8 cellular contexts compared by ENCODE assay signal in the genomic region with DNA sequence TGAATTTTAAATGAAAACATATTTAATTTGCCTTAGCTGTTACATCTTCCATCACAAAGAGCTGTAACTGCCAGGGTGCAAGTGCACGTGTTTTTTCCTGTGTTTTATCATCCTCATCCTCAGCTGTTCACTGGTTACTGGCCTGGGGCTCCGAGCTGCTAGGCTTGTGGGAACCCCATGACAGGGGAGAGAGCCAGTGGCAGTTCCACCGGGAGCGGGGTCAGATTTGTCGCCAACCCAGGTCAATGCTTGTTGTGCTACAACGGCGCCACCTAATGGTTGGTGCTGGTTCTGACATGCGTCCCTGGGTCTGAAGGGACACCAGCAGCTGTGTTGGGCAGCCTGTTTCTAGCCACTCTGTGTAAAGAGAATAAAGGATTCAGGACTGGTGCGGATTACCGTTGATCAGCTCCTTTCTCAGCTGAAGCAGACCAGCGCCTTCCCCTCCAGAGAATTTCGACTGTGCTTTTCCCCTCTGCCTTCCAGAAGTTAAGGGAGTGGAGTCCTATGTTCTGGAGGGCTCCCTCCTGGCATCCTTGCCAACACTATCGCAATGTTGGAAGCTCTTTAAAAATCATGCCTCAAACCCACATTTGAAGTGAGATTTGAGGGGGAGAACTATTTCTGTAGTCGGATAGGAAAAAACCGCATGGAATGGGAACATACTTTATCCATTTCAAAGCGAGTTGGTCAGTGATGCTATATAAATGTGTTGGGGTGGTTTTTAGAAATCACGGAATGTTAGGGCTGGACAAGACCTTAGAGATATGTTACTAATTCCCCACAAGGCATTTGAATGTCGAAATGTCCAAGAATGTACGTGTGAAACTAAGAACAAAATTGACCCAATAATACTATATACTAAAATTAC. TPM values are rescaled to one million over a fixed set of nuclear protein-coding genes. Genes with fewer than 3 reads are reported as not detected.
DNase-seq lines count a peak whose midpoint lies in the region; ATAC-seq, FAIRE-seq and TF ChIP-seq lines count a peak whose summit lies in the region.

No MANE protein-coding gene starts in this region.

- TF ChIP-seq POLR2A in endothelial cell of umbilical vein (IDR thresholded peaks at IDR 0.05; ENCODE audit: low read depth, low read length): no peak

- peaks cover 4% of the 10 kb centered on the region for H3K4me1 ChIP-seq in CD8-positive, alpha-beta memory T cell (ENCODE audit: insufficient read depth, low read length)
- H3K4me1 ChIP-seq in endothelial cell of umbilical vein (ENCODE audit: control insufficient read depth, extremely low read depth, insufficient read depth, low read length) (no peaks in the 10 kb centered on the region), mucosa of rectum (ENCODE audit: control insufficient read depth in 2 of 2, insufficient read depth in 2 of 2, low read length in 2 of 2) (peaks cover 3 to 5% of the 10 kb centered on the region in 2 donors)

- CTCF ChIA-PET in CD8-positive, alpha-beta memory T cell (lab: Charles Lee): interaction anchor here (0.6 to 4.1 kb wide), 69 partner anchors 9 to 873 kb away, joined by 3 to 57 read pairs (median 4); no protein-coding TSS in a partner anchor
- CTCF ChIA-PET in endothelial cell of umbilical vein (lab: Charles Lee): interaction anchor here (0.6 to 7.3 kb wide), 65 partner anchors 9 to 854 kb away, joined by 3 to 204 read pairs (median 5); partner anchors contain the start of gene TAB2

- no TSS peak for BruUV-seq in endothelial cell of umbilical vein (replicated peaks; lab: Mats Ljungman, UMichigan)

- peak; percentile 91 for TF ChIP-seq CTCF in endothelial cell of umbilical vein (IDR thresholded peaks at IDR 0.05; ENCODE audit: extremely low read depth in 1 of 2, insufficient read depth in 1 of 2, low read depth in 1 of 2, low read length in 2 of 2)

- H3K27ac ChIP-seq in CD8-positive, alpha-beta memory T cell (ENCODE audit: low read depth, low read length): no peak overlapping the region
- no peak overlapping the region for H3K27ac ChIP-seq in endothelial cell of umbilical vein (ENCODE audit: insufficient read depth, low read depth, low read length)
- no peak overlapping the region for H3K27ac ChIP-seq in mucosa of rectum (ENCODE audit: low read depth in 2 of 2, low read length in 2 of 2)

- no peaks in the 10 kb centered on the region for H4K20me1 ChIP-seq in endothelial cell of umbilical vein (replicated peaks; ENCODE audit: control insufficient read depth, extremely low read depth, insufficient read depth, low read length)

- peak overlapping the region in 1 of 8 donors; percentile 65 for H3K27ac Mint-ChIP-seq in CD8-positive, alpha-beta memory T cell

- H3K9me3 Mint-ChIP-seq in CD8-positive, alpha-beta memory T cell: no peaks in the 10 kb centered on the region

- H3K79me2 ChIP-seq in endothelial cell of umbilical vein (ENCODE audit: control insufficient read depth, insufficient read depth, low read length): no peaks in the 10 kb centered on the region

- no peaks in the 10 kb centered on the region for H3K36me3 ChIP-seq in CD8-positive, alpha-beta memory T cell (ENCODE audit: insufficient read depth, low read length)
- H3K36me3 ChIP-seq in endothelial cell of umbilical vein (ENCODE audit: control insufficient read depth in 2 of 2, extremely low read depth in 1 of 2, insufficient read depth in 2 of 2, low read length in 2 of 2) (no peaks in the 10 kb centered on the region), mucosa of rectum (ENCODE audit: control insufficient read depth in 2 of 2, insufficient read depth in 2 of 2, low read length in 2 of 2) (no peaks in the 10 kb centered on the region)

- ATAC-seq in GM19438 (IDR thresholded peaks at IDR 0.05; ENCODE audit: low read depth, unreplicated experiment): peak; percentile 87

- H3K9ac ChIP-seq in endothelial cell of umbilical vein (replicated peaks; ENCODE audit: extremely low read depth, insufficient read depth, low read length) (no peak overlapping the region), mucosa of rectum (ENCODE audit: low read depth in 1 of 2, low read length in 2 of 2) (no peak overlapping the region)

- no peaks in the 10 kb centered on the region for H3K36me3 Mint-ChIP-seq in CD8-positive, alpha-beta memory T cell

- peaks cover 3 to 8% (median 8%) of the 10 kb centered on the region in 3 donors for H3K4me1 Mint-ChIP-seq in CD8-positive, alpha-beta memory T cell

- DNase-seq in CD8-positive, alpha-beta memory T cell: peak; percentile 71 to 89 (median 81)
- DNase-seq in HS-5 (ENCODE audit: low read depth) (peak; percentile 47), NOMO-1 treated with DMSO at 0.1 percent for 48 hours (lab: John Stamatoyannopoulos, UW; ENCODE audit: unreplicated experiment) (peak; percentile 78), endothelial cell of umbilical vein (ENCODE audit: low read depth, low spot score) (peak; percentile 70)
- DNase-seq in activated CD8-positive, alpha-beta memory T cell treated with anti-CD3 and anti-CD28 coated beads for 4 hours (ENCODE audit: low read depth in 2 of 2): peak; percentile 78 to 80
- DNase-seq in stimulated activated CD8-positive, alpha-beta memory T cell treated with anti-CD3 and anti-CD28 coated beads, Interleukin-4, amount 100 ng/mL, for 4 hours (ENCODE audit: low read depth in 2 of 2, low spot score in 1 of 2): peak; percentile 75 to 95

- H3K9me1 ChIP-seq in endothelial cell of umbilical vein (replicated peaks; ENCODE audit: control insufficient read depth, extremely low read depth, insufficient read depth, low read length): no peaks in the 10 kb centered on the region

- intact Hi-C loops in endothelial cell of umbilical vein (cut with micrococcal nuclease): loop anchor here (1.0 to 2.0 kb wide), 5 partner anchors 85 to 403 kb away; partner anchors contain the start of gene TAB2

- peak; percentile 94 for FAIRE-seq in endothelial cell of umbilical vein (lab: Jason Lieb, UNC)

- H3K4me3 Mint-ChIP-seq in CD8-positive, alpha-beta memory T cell: peak overlapping the region in 6 of 7 donors; percentile 19 to 82 (median 73)

- dilution Hi-C loops in endothelial cell of umbilical vein (cut with MboI; ENCODE audit: extremely low pct_ligation_motif_present, low sequenced_read_pairs): no loop called here

- H3K27me3 ChIP-seq in CD8-positive, alpha-beta memory T cell (ENCODE audit: insufficient read depth, low read length, poor library complexity, severe bottlenecking): no peaks in the 10 kb centered on the region
- H3K27me3 ChIP-seq in endothelial cell of umbilical vein (ENCODE audit: control insufficient read depth in 2 of 2, insufficient read depth in 2 of 2, low read length in 2 of 2) (no peaks in the 10 kb centered on the region), mucosa of rectum (ENCODE audit: control insufficient read depth in 2 of 2, insufficient read depth in 2 of 2, low read length in 2 of 2) (no peaks in the 10 kb centered on the region)

- no peak overlapping the region for H3K4me2 ChIP-seq in endothelial cell of umbilical vein (ENCODE audit: insufficient read depth, low read length)

- no peak overlapping the region for H2AFZ ChIP-seq in endothelial cell of umbilical vein (ENCODE audit: low read depth, low read length)

- H3K4me3 ChIP-seq in CD8-positive, alpha-beta memory T cell (ENCODE audit: low read length): no peak overlapping the region
- H3K4me3 ChIP-seq in endothelial cell of umbilical vein (replicated peaks in 1 of 3; ENCODE audit: insufficient read depth in 1 of 3, low read depth in 1 of 3, low read length in 3 of 3) (no peak overlapping the region), mucosa of rectum (ENCODE audit: low read length in 2 of 2) (peak overlapping the region; percentile 25 to 35)

- no peaks in the 10 kb centered on the region for H3K9me3 ChIP-seq in CD8-positive, alpha-beta memory T cell (ENCODE audit: low read length)
- no peaks in the 10 kb centered on the region for H3K9me3 ChIP-seq in endothelial cell of umbilical vein (replicated peaks; ENCODE audit: control insufficient read depth, insufficient read depth, low read length)
- H3K9me3 ChIP-seq in mucosa of rectum (ENCODE audit: control insufficient read depth in 2 of 2, low read length in 2 of 2): no peaks in the 10 kb centered on the region

- POLR2A ChIA-PET in CD8-positive, alpha-beta memory T cell (lab: Charles Lee): interaction anchor here (0.5 to 1.3 kb wide), 4 partner anchors 17 to 403 kb away, joined by 3 to 5 read pairs (median 4); no protein-coding TSS in a partner anchor
- POLR2A ChIA-PET in endothelial cell of umbilical vein (lab: Charles Lee): no interaction called here

- H3K27me3 Mint-ChIP-seq in CD8-positive, alpha-beta memory T cell: peaks cover 0 to 1% of the 10 kb centered on the region in 2 donors

TF ChIP-seq in endothelial cell of umbilical vein, 7 proteins besides CTCF, POLR2A, EP300 and RAD21 (continues in another document):
- TF ChIP-seq MAX (IDR thresholded peaks at IDR 0.05; ENCODE audit: insufficient read depth, insufficient read length): no peak
- no peak for TF ChIP-seq GATA2 (IDR thresholded peaks at IDR 0.05; ENCODE audit: insufficient read depth, insufficient read length, low read depth, low read length)
- no peak for TF ChIP-seq MYC (IDR thresholded peaks at IDR 0.05; ENCODE audit: low read depth, low read length)

RNA-seq across cellular contexts. Expression of gene SUMO4, which starts 32.1 kb away (rescaled TPM):
- 1 to 10 TPM; 3.7 to 3.9 TPM for total RNA-seq in CD8-positive, alpha-beta memory T cell
- polyA plus RNA-seq in CD8-positive, alpha-beta memory T cell: 0.48 TPM
- 2.6 and 3.1 TPM in 2 replicates for total RNA-seq in endothelial cell of umbilical vein
- 0.08 and 0.10 TPM in 2 replicates for polyA plus RNA-seq in endothelial cell of umbilical vein
- 0.08 and 0.10 TPM in 2 replicates for polyA plus RNA-seq in endothelial cell of umbilical vein (2011; cell fraction: cytosol; rRNA removed)
- polyA plus RNA-seq in endothelial cell of umbilical vein (2011; cell fraction: nucleus; rRNA removed): 1.8 and 2.6 TPM in 2 replicates
- polyA plus RNA-seq in endothelial cell of umbilical vein (2012): not detected in 2 replicates
- polyA minus RNA-seq in endothelial cell of umbilical vein: 5.0 and 5.3 TPM in 2 replicates
- not detected for polyA minus RNA-seq in endothelial cell of umbilical vein (2011; cell fraction: cytosol; rRNA and poly(A)+ RNA removed)
- 11.5 and 12.3 TPM in 2 replicates for polyA minus RNA-seq in endothelial cell of umbilical vein (2011; cell fraction: nucleus; rRNA and poly(A)+ RNA removed)

RNA-seq across cellular contexts. Expression of gene ZC3H12D, which starts 52.7 kb away (rescaled TPM):
- 10 to 100 TPM; 83.5 to 84.5 TPM for total RNA-seq in CD8-positive, alpha-beta memory T cell
- polyA plus RNA-seq in CD8-positive, alpha-beta memory T cell: 2.5 TPM
- total RNA-seq in endothelial cell of umbilical vein: not detected in 2 replicates
- 0.03 and 0.06 TPM in 2 replicates for polyA plus RNA-seq in endothelial cell of umbilical vein
- not detected in 2 replicates for polyA plus RNA-seq in endothelial cell of umbilical vein (2011; cell fraction: cytosol; rRNA removed)
- 0.08 and 0.50 TPM in 2 replicates for polyA plus RNA-seq in endothelial cell of umbilical vein (2011; cell fraction: nucleus; rRNA removed)
- polyA plus RNA-seq in endothelial cell of umbilical vein (2012): not detected in 2 replicates
- not detected in 2 replicates for polyA minus RNA-seq in endothelial cell of umbilical vein
- polyA minus RNA-seq in endothelial cell of umbilical vein (2011; cell fraction: cytosol; rRNA and poly(A)+ RNA removed): not detected
- not detected in 2 replicates for polyA minus RNA-seq in endothelial cell of umbilical vein (2011; cell fraction: nucleus; rRNA and poly(A)+ RNA removed)

Comparison
In these comparisons a context has a peak if more than half of its experiments do, and no peak if none do; other contexts are left out.
1. H3K4me3 ChIP-seq: peak in mucosa of rectum (2 of 2); none in CD8-positive, alpha-beta memory T cell (single experiment) and endothelial cell of umbilical vein (0 of 3).
2. RNA of gene ZC3H12D, which starts 52.7 kb away (total RNA-seq): 83.5 to 84.5 TPM in CD8-positive, alpha-beta memory T cell; not detected in endothelial cell of umbilical vein; every median in the first group is over 10 times any median in the second.
3. Peak in every context shown above with its lines, with median percentiles within 50 percentile points of each other: DNase-seq.